ENCODE assay signal across 23 cellular contexts in the genomic region with DNA sequence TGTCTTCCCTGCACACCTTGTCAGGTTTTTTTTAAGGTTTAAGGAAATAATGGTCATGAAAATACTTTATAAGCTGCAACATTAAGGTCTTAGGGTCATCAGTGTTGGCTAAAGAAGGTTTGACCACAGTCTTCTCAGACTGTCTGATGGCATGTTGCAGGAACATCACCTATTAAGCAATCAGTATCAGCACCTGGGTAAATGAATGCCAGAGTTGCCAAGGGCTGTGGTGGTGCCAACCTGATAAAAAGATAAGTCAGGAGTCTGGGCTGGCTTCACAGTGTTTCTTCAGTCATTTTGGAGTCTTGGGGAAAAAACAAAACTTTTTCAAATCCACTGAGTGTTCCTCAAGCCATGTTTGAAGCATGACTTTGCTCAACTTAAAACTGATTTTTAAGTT.
"Had no signal": no experiment of that assay in that cellular context is flagged by ENCODE, and none has a peak within 500 bp of the region (broad histone marks: within the 10 kb centered on the region; RNA-seq: fewer than 3 reads in every experiment).

No MANE protein-coding gene starts in this region.

- H3K9me3 ChIP-seq: left lung, neutrophil, pancreas, right atrium auricular region, sigmoid colon, testis, tibial artery had no signal

- DNase-seq: dermis blood vessel endothelial cell; effector memory CD8-positive, alpha-beta T cell; hypothalamus; immature natural killer cell; left lung; mesendoderm; naive thymus-derived CD8-positive, alpha-beta T cell; nephron progenitor cell; pancreas; sigmoid colon; stimulated activated CD4-positive, alpha-beta T cell treated with anti-CD3 and anti-CD28 coated beads, Interleukin-2, amount 100 ng/mL, for 24 hours; stimulated activated CD4-positive, alpha-beta T cell treated with anti-CD3 and anti-CD28 coated beads, Interleukin-4, amount 100 ng/mL, for 24 hours; stimulated activated naive CD8-positive, alpha-beta T cell treated with anti-CD3 and anti-CD28 coated beads, Interleukin-15, Interleukin-2, amounts not matched to agents 100 U/mL and 50 U/mL, for 24 hours; substantia nigra; testis; tibial artery had no signal

- ATAC-seq: effector memory CD8-positive, alpha-beta T cell; naive thymus-derived CD8-positive, alpha-beta T cell; pancreas; stimulated activated memory B cell treated with anti-CD40 and anti-IgM and Interleukin-4, amounts not matched to agents 10 μg/mL and 1 μg/mL and 100 μg/mL, for 72 hours; stimulated activated naive CD8-positive, alpha-beta T cell treated with anti-CD3 and anti-CD28 coated beads, Interleukin-15, Interleukin-2, amounts not matched to agents 100 U/mL and 50 U/mL, for 24 hours had no signal

- H3K4me1 ChIP-seq: left lung, sigmoid colon, testis, tibial artery had no signal

- H3K4me3 ChIP-seq: coronary artery, left lung, pancreas, right atrium auricular region, sigmoid colon, testis, tibial artery had no signal

- H3K27me3 ChIP-seq: left lung, neutrophil, pancreas, right atrium auricular region, sigmoid colon, testis, tibial artery had no signal

- FAIRE-seq: frontal cortex, keratinocyte, pancreas, urothelium cell line had no signal

- H3K27ac ChIP-seq: coronary artery, left lung, neutrophil, pancreas, right atrium auricular region, sigmoid colon, testis, tibial artery had no signal
